ENCODE assay signal across 23 cellular contexts in genomic region chr1:30818568-30819243, GRCh38.
DNase-seq lines count a peak whose midpoint lies in the region; ATAC-seq and TF ChIP-seq lines count a peak whose summit lies in the region.
"Had no signal": no experiment of that assay in that cellular context is flagged by ENCODE, and none has a peak within 500 bp of the region (broad histone marks: within the 10 kb centered on the region; RNA-seq: fewer than 3 reads in every experiment).

No MANE protein-coding gene starts in this region.

- no peak for ATAC-seq in GM18867 (IDR thresholded peaks at IDR 0.05; ENCODE audit: unreplicated experiment)
- ATAC-seq: esophagus mucosa, natural killer cell, T-cell had no signal

- H3K36me3 Mint-ChIP-seq in HFFc6 (ENCODE audit: low read depth) = no peaks in the 10 kb centered on the region
- H3K36me3 Mint-ChIP-seq in CD8-positive, alpha-beta memory T cell = no peaks in the 10 kb centered on the region
- H3K36me3 Mint-ChIP-seq: natural killer cell, T-cell had no signal

- no peaks in the 10 kb centered on the region for H3K9me3 ChIP-seq in colonic mucosa
- H3K9me3 ChIP-seq in mesenchymal stem cell (ENCODE audit: control insufficient read depth, low read length) = no peaks in the 10 kb centered on the region
- H3K9me3 ChIP-seq in stomach = no peaks in the 10 kb centered on the region
- no peaks in the 10 kb centered on the region for H3K9me3 ChIP-seq in CD8-positive, alpha-beta memory T cell (ENCODE audit: low read length)

- H2AFZ ChIP-seq in mesenchymal stem cell (ENCODE audit: low read depth, low read length) = no peak overlapping the region

- DNase-seq in HFFc6 (no peak), colonic mucosa (no peak), mesenchymal stem cell (peak; percentile 90), stomach (no peak), HT-29 (ENCODE audit: low spot score) (no peak), iPS-NIHi11 (ENCODE audit: low spot score) (no peak)
- DNase-seq in CD8-positive, alpha-beta memory T cell = no peak
- DNase-seq: activated CD8-positive, alpha-beta memory T cell treated with anti-CD3 and anti-CD28 coated beads, Interleukin-2, amount 50 U/mL, for 48 hours; activated gamma-delta T cell treated with Interleukin-2 at 50 U/mL for 16 hours; AML-193; central memory CD4-positive, alpha-beta T cell; DND-41; effector CD4-positive, alpha-beta T cell; head of caudate nucleus; natural killer cell; NCI-H1105; NCI-H2081 treated with DMSO at 0.1 percent for 48 hours; NCI-H526 treated with DMSO at 0.1 percent for 48 hours; SIG-M5; stimulated activated naive CD4-positive, alpha-beta T cell treated with Interleukin-2 at 50 U/mL for 16 hours; T-cell had no signal

- peak overlapping the region; percentile 87 to 92 for H3K18ac ChIP-seq in mesenchymal stem cell (ENCODE audit: low read depth in 1 of 2, low read length in 2 of 2)

- peak overlapping the region; percentile 93 for H2BK120ac ChIP-seq in mesenchymal stem cell (ENCODE audit: low read depth, low read length)

- peak overlapping the region; percentile 95 for H2BK15ac ChIP-seq in mesenchymal stem cell (ENCODE audit: low read depth, poor library complexity, severe bottlenecking)

- H3K27ac Mint-ChIP-seq in HFFc6 = peak overlapping the region; percentile 16; the same call in 1 of the 2 replicates
- no peak overlapping the region for H3K27ac Mint-ChIP-seq in CD8-positive, alpha-beta memory T cell
- H3K27ac Mint-ChIP-seq: natural killer cell, T-cell had no signal

- peak overlapping the region; percentile 99 for H2BK12ac ChIP-seq in mesenchymal stem cell (ENCODE audit: low read length in 2 of 2)

- WGBS in mesenchymal stem cell = 38% methylated on average over 9 of the region's 10 CpGs
- 56 to 71% (median 69%) methylated on average over 9 to 10 of the region's 10 CpGs for WGBS in stomach, 5 donors

- peaks cover 18% of the 10 kb centered on the region for H3K4me1 Mint-ChIP-seq in HFFc6 (ENCODE audit: low read depth)
- H3K4me1 Mint-ChIP-seq in CD8-positive, alpha-beta memory T cell = peaks cover 9% of the 10 kb centered on the region in 3 donors

- no peak overlapping the region for H3K4me2 ChIP-seq in mesenchymal stem cell (ENCODE audit: low read length, poor library complexity, severe bottlenecking)

- peak overlapping the region; percentile 91 for H4K8ac ChIP-seq in mesenchymal stem cell (ENCODE audit: low read length)

- POLR2A ChIA-PET in CD8-positive, alpha-beta memory T cell (lab: Charles Lee) = no interaction called here

- intact Hi-C loops in colonic mucosa (cut with DNase I) = no loop called here
- intact Hi-C loops in stomach (cut with DNase I; ENCODE audit: low total_unique reads) = no loop called here

- H3K23ac ChIP-seq in mesenchymal stem cell (ENCODE audit: low read length in 2 of 2) = no peak overlapping the region

- H3K27me3 ChIP-seq in colonic mucosa = no peaks in the 10 kb centered on the region
- H3K27me3 ChIP-seq in mesenchymal stem cell (ENCODE audit: control insufficient read depth in 1 of 2, insufficient read depth in 1 of 2, low read length in 2 of 2) = peaks cover 0 to 62% of the 10 kb centered on the region in 2 experiments
- H3K27me3 ChIP-seq in stomach = peaks cover 0 to 43% (median 0%) of the 10 kb centered on the region in 3 donors
- peaks cover 36% of the 10 kb centered on the region for H3K27me3 ChIP-seq in CD8-positive, alpha-beta memory T cell (ENCODE audit: insufficient read depth, low read length, poor library complexity, severe bottlenecking)

- H3K4ac ChIP-seq in mesenchymal stem cell (ENCODE audit: low read depth in 1 of 2, low read length in 2 of 2) = peak overlapping the region; percentile 75 to 84

- H3K4me3 Mint-ChIP-seq in HFFc6 = no peak overlapping the region
- no peak overlapping the region for H3K4me3 Mint-ChIP-seq in CD8-positive, alpha-beta memory T cell
- H3K4me3 Mint-ChIP-seq: natural killer cell, T-cell had no signal

- no peaks in the 10 kb centered on the region for H3K79me1 ChIP-seq in mesenchymal stem cell (replicated peaks; ENCODE audit: low read length, poor library complexity, severe bottlenecking)

- H4K91ac ChIP-seq in mesenchymal stem cell (ENCODE audit: low read length) = peak overlapping the region; percentile 97

- no peaks in the 10 kb centered on the region for H3K36me3 ChIP-seq in colonic mucosa
- no peaks in the 10 kb centered on the region for H3K36me3 ChIP-seq in mesenchymal stem cell (ENCODE audit: control insufficient read depth in 1 of 2, insufficient read depth in 2 of 2, low read depth in 1 of 2, low read length in 2 of 2)
- H3K36me3 ChIP-seq in stomach = no peaks in the 10 kb centered on the region
- H3K36me3 ChIP-seq in CD8-positive, alpha-beta memory T cell (ENCODE audit: insufficient read depth, low read length) = no peaks in the 10 kb centered on the region

- peaks cover 15% of the 10 kb centered on the region for H3K27me3 Mint-ChIP-seq in HFFc6 (ENCODE audit: insufficient read depth)
- peaks cover 22 to 61% of the 10 kb centered on the region in 2 donors for H3K27me3 Mint-ChIP-seq in CD8-positive, alpha-beta memory T cell

- CTCF ChIA-PET in CD8-positive, alpha-beta memory T cell (lab: Charles Lee) = no interaction called here

- no peak overlapping the region for H2BK5ac ChIP-seq in mesenchymal stem cell (ENCODE audit: low read depth, low read length, poor library complexity, severe bottlenecking)

- TF ChIP-seq EP300 in stomach (IDR thresholded peaks at IDR 0.05) = no peak

- H3K4me1 ChIP-seq in colonic mucosa (peaks cover 8% of the 10 kb centered on the region), mesenchymal stem cell (ENCODE audit: control insufficient read depth, insufficient read depth, low read depth, low read length) (peaks cover 33% of the 10 kb centered on the region), stomach (peaks cover 12 to 64% (median 33%) of the 10 kb centered on the region in 4 donors)
- peaks cover 6% of the 10 kb centered on the region for H3K4me1 ChIP-seq in CD8-positive, alpha-beta memory T cell (ENCODE audit: insufficient read depth, low read length)

- H3K9ac ChIP-seq in colonic mucosa (ENCODE audit: low read depth in 2 of 2, low read length in 2 of 2) = no peak overlapping the region
- H3K9ac ChIP-seq in mesenchymal stem cell (ENCODE audit: low read length) = no peak overlapping the region

- H3K4me3 ChIP-seq in colonic mucosa (no peak overlapping the region), mesenchymal stem cell (ENCODE audit: insufficient read depth in 1 of 2, low read depth in 1 of 2, low read length in 2 of 2) (no peak overlapping the region), stomach (no peak overlapping the region)
- H3K4me3 ChIP-seq in CD8-positive, alpha-beta memory T cell (ENCODE audit: low read length) = no peak overlapping the region

- TF ChIP-seq POLR2A in stomach (IDR thresholded peaks at IDR 0.05) = no peak

- peak overlapping the region; percentile 27 for H3K27ac ChIP-seq in colonic mucosa
- H3K27ac ChIP-seq in mesenchymal stem cell (ENCODE audit: low read length, poor library complexity, severe bottlenecking) = no peak overlapping the region
- peak overlapping the region in 4 of 5 donors; percentile 31 to 97 (median 82) for H3K27ac ChIP-seq in stomach
- no peak overlapping the region for H3K27ac ChIP-seq in CD8-positive, alpha-beta memory T cell (ENCODE audit: low read depth, low read length)

- no peak for TF ChIP-seq CTCF in HFFc6 (IDR thresholded peaks at IDR 0.05)
- no peak for TF ChIP-seq CTCF in colonic mucosa (IDR thresholded peaks at IDR 0.05)
- no peak for TF ChIP-seq CTCF in stomach (IDR thresholded peaks at IDR 0.05)

- peak overlapping the region in 1 of 2 experiments; percentile 58 for H3K14ac ChIP-seq in mesenchymal stem cell (ENCODE audit: low read length in 2 of 2)

- peak overlapping the region; percentile 24 for H2AK5ac ChIP-seq in mesenchymal stem cell (ENCODE audit: low read length, severe bottlenecking)

- no peaks in the 10 kb centered on the region for H3K9me3 Mint-ChIP-seq in HFFc6
- peaks cover 0 to 3% (median 0%) of the 10 kb centered on the region in 5 donors for H3K9me3 Mint-ChIP-seq in CD8-positive, alpha-beta memory T cell
- H3K9me3 Mint-ChIP-seq: natural killer cell, T-cell had no signal

Comparison
In these comparisons a context has a peak if more than half of its experiments do, and no peak if none do; other contexts are left out.
1. H3K27ac ChIP-seq: peak in colonic mucosa (single experiment) and stomach (4 of 5); none in mesenchymal stem cell (single experiment) and CD8-positive, alpha-beta memory T cell (single experiment).